2 cellular contexts compared by ENCODE assay signal in genomic region chr11:71459767-71460320, GRCh38.
TF ChIP-seq lines count a peak whose summit lies in the region.

No MANE protein-coding gene starts in this region.

TF ChIP-seq in K562, 482 proteins besides CTCF, POLR2A, EP300 and RAD21:
- peak; percentile 90 for TF ChIP-seq NR2C2 (CRISPR knock-in tag; IDR thresholded peaks at IDR 0.05)
- TF ChIP-seq NR2C2 (tag; IDR thresholded peaks at IDR 0.05): peak; percentile 90
- TF ChIP-seq KDM1A (IDR thresholded peaks at IDR 0.05): no peak
- peak; percentile 94 for TF ChIP-seq NR2C1 (IDR thresholded peaks at IDR 0.05)
- TF ChIP-seq NR2C1 (tag; IDR thresholded peaks at IDR 0.05): peak; percentile 95

TF ChIP-seq in liver, 16 proteins besides CTCF, POLR2A, EP300 and RAD21:
- TF ChIP-seq NR2F2 (IDR thresholded peaks at IDR 0.05): peak; percentile 43
- TF ChIP-seq SP1 (IDR thresholded peaks at IDR 0.05): no peak
